7 cellular contexts compared by ENCODE assay signal in genomic region chr11:115502636-115503082, GRCh38. TPM values are rescaled to one million over a fixed set of nuclear protein-coding genes. Genes with fewer than 3 reads are reported as not detected.
DNase-seq lines count a peak whose midpoint lies in the region; FAIRE-seq and TF ChIP-seq lines count a peak whose summit lies in the region.

No MANE protein-coding gene starts in this region.

- H3K4me3 ChIP-seq in H7 (ENCODE audit: insufficient read depth, low read depth, low read length) (peak overlapping the region; percentile 61), adipocyte (ENCODE audit: low read length) (peak overlapping the region; percentile 54), keratinocyte (ENCODE audit: control insufficient read depth in 2 of 3, extremely low read depth in 1 of 3, insufficient read depth in 2 of 3, low read depth in 1 of 3, low read length in 3 of 3) (peak overlapping the region; percentile 45 to 76 (median 67))

- TF ChIP-seq POLR2A in GM12892 (IDR thresholded peaks at IDR 0.05; ENCODE audit: low read depth, low read length) = no peak

- H4K20me1 ChIP-seq in keratinocyte (ENCODE audit: control insufficient read depth, extremely low read depth, insufficient read depth, low read length) = no peaks in the 10 kb centered on the region

- H3K9me3 ChIP-seq in adipocyte (ENCODE audit: control insufficient read depth, low read length) (no peaks in the 10 kb centered on the region), keratinocyte (ENCODE audit: control insufficient read depth, low read depth, low read length) (no peaks in the 10 kb centered on the region)

- H3K36me3 ChIP-seq in H7 (replicated peaks; ENCODE audit: control insufficient read depth, insufficient read depth, low read length) (no peaks in the 10 kb centered on the region), adipocyte (ENCODE audit: control insufficient read depth, insufficient read depth, low read length, severe bottlenecking) (no peaks in the 10 kb centered on the region), keratinocyte (ENCODE audit: control insufficient read depth in 2 of 2, extremely low read depth in 1 of 2, insufficient read depth in 2 of 2, low read length in 2 of 2) (no peaks in the 10 kb centered on the region)

- H3K9ac ChIP-seq in adipocyte (ENCODE audit: low read length) = no peak overlapping the region
- H3K9ac ChIP-seq in keratinocyte (ENCODE audit: control insufficient read depth, extremely low read depth, insufficient read depth, low read length) = peak overlapping the region; percentile 44

- no peak for TF ChIP-seq CTCF in keratinocyte (optimal IDR thresholded peaks at IDR 0.05 in 1 of 3, IDR thresholded peaks at IDR 0.05 in 1 of 3, conservative IDR thresholded peaks at IDR 0.05 in 1 of 3; ENCODE audit: extremely low read depth in 1 of 3, insufficient read depth in 2 of 3, low read length in 3 of 3)

- H3K4me2 ChIP-seq in keratinocyte (ENCODE audit: control insufficient read depth, extremely low read depth, insufficient read depth, low read depth, low read length) = peak overlapping the region; percentile 90

- DNase-seq in H7 (peak; percentile 70), adipocyte (ENCODE audit: low read depth) (no peak), keratinocyte (ENCODE audit: low read depth, low spot score) (no peak), substantia nigra (lab: John Stamatoyannopoulos, UW) (peak in 9 of 49 donors; percentile 46 to 83 (median 65)), GM12892 (ENCODE audit: insufficient read length) (no peak), cortex of kidney (lab: John Stamatoyannopoulos, UW) (no peak)
- no peak for DNase-seq in activated CD4-positive, alpha-beta T cell treated with anti-CD3 and anti-CD28 coated beads for 4 hours

- H3K27ac ChIP-seq in keratinocyte (ENCODE audit: control insufficient read depth, insufficient read depth, low read length) (no peak overlapping the region), substantia nigra (ENCODE audit: low read depth, low read length, poor library complexity, severe bottlenecking) (peak overlapping the region; percentile 97)

- H3K4me1 ChIP-seq in adipocyte (ENCODE audit: control insufficient read depth, insufficient read depth, low read length) (peaks cover 17% of the 10 kb centered on the region), keratinocyte (ENCODE audit: control insufficient read depth, extremely low read depth, insufficient read depth, low read length) (peaks cover 22% of the 10 kb centered on the region)

- FAIRE-seq in keratinocyte (lab: Jason Lieb, UNC) (no peak), GM12892 (lab: Jason Lieb, UNC) (no peak)

- peak overlapping the region; percentile 62 for H2AFZ ChIP-seq in keratinocyte (ENCODE audit: control insufficient read depth, low read length)

- H3K27me3 ChIP-seq in H7 (ENCODE audit: control insufficient read depth, insufficient read depth, low read length) (peaks cover 53% of the 10 kb centered on the region), adipocyte (replicated peaks; ENCODE audit: control insufficient read depth, insufficient read depth, low read length) (peaks cover 64% of the 10 kb centered on the region), keratinocyte (ENCODE audit: control insufficient read depth, extremely low read depth, insufficient read depth, low read length) (peaks cover 12% of the 10 kb centered on the region)

- H3K79me2 ChIP-seq in keratinocyte (ENCODE audit: control insufficient read depth, insufficient read depth, low read length) = no peaks in the 10 kb centered on the region

- dilution Hi-C loops in keratinocyte (cut with MboI; ENCODE audit: extremely low pct_ligation_motif_present, low sequenced_read_pairs) = no loop called here

- no peaks in the 10 kb centered on the region for H3K9me1 ChIP-seq in keratinocyte (ENCODE audit: control insufficient read depth, extremely low read depth, insufficient read depth, low read length)

RNA-seq across cellular contexts. Expression of gene CADM1, which starts 1.6 kb away (rescaled TPM):
- total RNA-seq in H7 (2014; rRNA removed; shearing (Covaris generic)) = 13.9 and 15.5 TPM in 2 replicates
- 6.9 to 9.5 TPM (median 8.3 TPM) in 3 replicates for polyA plus RNA-seq in keratinocyte
- polyA plus RNA-seq in keratinocyte (2011; ENCODE audit: low read depth) = 7.0 TPM
- polyA plus RNA-seq in keratinocyte (2011; cell fraction: cytosol; rRNA removed) = 3.5 and 7.5 TPM in 2 replicates
- polyA plus RNA-seq in keratinocyte (2011; cell fraction: nucleus; rRNA removed) = 9.4 and 11.9 TPM in 2 replicates
- 7.0 and 7.4 TPM in 2 replicates for polyA plus RNA-seq in keratinocyte (2012; ENCODE audit: low replicate concordance)
- 7.8 to 26.4 TPM (median 8.9 TPM) in 3 replicates for polyA minus RNA-seq in keratinocyte
- 4.6 TPM for polyA minus RNA-seq in keratinocyte (2011; cell fraction: cytosol; rRNA and poly(A)+ RNA removed)
- 14.8 and 21.3 TPM in 2 replicates for polyA minus RNA-seq in keratinocyte (2011; cell fraction: nucleus; rRNA and poly(A)+ RNA removed)
- polyA plus RNA-seq in GM12892 (2012; ENCODE audit: missing spikeins) = 13.6 TPM
